ENCODE assay signal across 8 cellular contexts in genomic region chr16:15643453-15644305, GRCh38. TPM values are rescaled to one million over a fixed set of nuclear protein-coding genes. Genes with fewer than 3 reads are reported as not detected.
A peak's percentile ranks its signal among the peaks of the same experiment; 100 is the strongest.
DNase-seq lines count a peak whose midpoint lies in the region; ATAC-seq, FAIRE-seq and TF ChIP-seq lines count a peak whose summit lies in the region.

No MANE protein-coding gene starts in this region.

- H3K27ac Mint-ChIP-seq in T-helper 17 cell: peak overlapping the region; percentile 98

- H3K36me3 Mint-ChIP-seq in T-helper 17 cell (ENCODE audit: low read depth): no peaks in the 10 kb centered on the region

- no peaks in the 10 kb centered on the region for H3K9me3 ChIP-seq in T-helper 17 cell (ENCODE audit: control insufficient read depth, low read length, poor library complexity, severe bottlenecking)

- H3K27me3 Mint-ChIP-seq in T-helper 17 cell: no peaks in the 10 kb centered on the region

- DNase-seq in AG08395 (ENCODE audit: low spot score) (peak; percentile 48), GM12892 (ENCODE audit: insufficient read length) (no peak), NCI-H1436 (lab: John Stamatoyannopoulos, UW) (peak; percentile 38), T-helper 17 cell (no peak), left lobe of liver (ENCODE audit: low spot score) (peak; percentile 57), substantia nigra (lab: John Stamatoyannopoulos, UW) (peak in 17 of 49 donors; percentile 14 to 70 (median 37)), NCI-H1048 (lab: John Stamatoyannopoulos, UW) (no peak)

- peak overlapping the region; percentile 95 for H3K4me3 Mint-ChIP-seq in T-helper 17 cell

- FAIRE-seq in GM12892 (lab: Jason Lieb, UNC): peak; percentile 53

- no peak; the same call in 1 of the 2 replicates for TF ChIP-seq POLR2A in GM12892 (IDR thresholded peaks at IDR 0.05; ENCODE audit: low read depth, low read length)

- H3K27ac ChIP-seq in cingulate gyrus (ENCODE audit: low read depth, low read length): peak overlapping the region; percentile 99
- peak overlapping the region; percentile 99 for H3K27ac ChIP-seq in substantia nigra (ENCODE audit: low read depth, low read length, poor library complexity, severe bottlenecking)

- peak; percentile 30 for ATAC-seq in T-helper 17 cell
- peak; percentile 65 for ATAC-seq in left lobe of liver

- peaks cover 30% of the 10 kb centered on the region for H3K4me1 Mint-ChIP-seq in T-helper 17 cell

RNA-seq across cellular contexts. Expression of gene MARF1, which starts 0.7 kb away (rescaled TPM):
- polyA plus RNA-seq in GM12892 (2012; ENCODE audit: missing spikeins): 17.5 TPM
- total RNA-seq in T-helper 17 cell (100 to 1,000 TPM; 159 to 164 TPM), left lobe of liver (31.8 TPM)

RNA-seq across cellular contexts. Expression of gene NDE1, which starts 6.4 kb away (rescaled TPM):
- 75.8 TPM for polyA plus RNA-seq in GM12892 (2012; ENCODE audit: missing spikeins)
- total RNA-seq in T-helper 17 cell (100 to 1,000 TPM; 122 to 123 TPM), left lobe of liver (3.4 TPM)

Comparison
In these comparisons a context has a peak if more than half of its experiments do, and no peak if none do; other contexts are left out.
1. DNase-seq: peak in AG08395 (single experiment), NCI-H1436 (single experiment) and left lobe of liver (single experiment); none in GM12892 (single experiment), T-helper 17 cell (0 of 3) and NCI-H1048 (single experiment).
2. RNA of gene NDE1, which starts 6.4 kb away (total RNA-seq): 122 to 123 TPM in T-helper 17 cell; 3.4 TPM in left lobe of liver (single experiment); every median in the first group is over 10 times any median in the second.